Comparison of ENCODE assay signal across 20 cellular contexts in genomic region chr2:220894069-220894468, GRCh38.
"Had no signal": no experiment of that assay in that cellular context is flagged by ENCODE, and none has a peak within 500 bp of the region (broad histone marks: within the 10 kb centered on the region; RNA-seq: fewer than 3 reads in every experiment).

No MANE protein-coding gene starts in this region.

- DNase-seq: activated CD4-positive, alpha-beta T cell treated with anti-CD3 and anti-CD28 coated beads, Interleukin-2, amount 10 ng/mL, durations not matched to agents 24 days and 14 days; activated CD8-positive, alpha-beta memory T cell treated with anti-CD3 and anti-CD28 coated beads, Interleukin-2, amount 50 U/mL, for 4 hours; activated naive CD4-positive, alpha-beta T cell treated with anti-CD3 and anti-CD28 coated beads for 36 hours; activated naive CD8-positive, alpha-beta T cell treated with anti-CD3 and anti-CD28 coated beads, Interleukin-2, amount 50 U/mL, for 24 hours; activated T-cell treated with anti-CD3 and anti-CD28 coated beads, Interleukin-2, amount 50 U/mL, for 4 hours; dermis blood vessel endothelial cell; effector memory CD4-positive, alpha-beta T cell; hypothalamus; kidney; left lung; pancreas; right lobe of liver; small intestine; stimulated activated CD4-positive, alpha-beta T cell treated with anti-CD3 and anti-CD28 coated beads, Interleukin-4, amount 100 ng/mL, for 1 hour; stomach; T1000; trophoblast cell had no signal

- H3K27ac ChIP-seq: ascending aorta, epithelial cell of prostate, left lung, neutrophil, pancreas, right lobe of liver, stomach had no signal

- H3K4me3 ChIP-seq: ascending aorta, left lung, pancreas, right lobe of liver, stomach had no signal

- H3K9me3 ChIP-seq: ascending aorta, left lung, neutrophil, pancreas, right lobe of liver, stomach had no signal

- H3K27me3 ChIP-seq: ascending aorta, left lung, neutrophil, pancreas, right lobe of liver, stomach had no signal
